ENCODE assay signal across 9 cellular contexts in the genomic region with DNA sequence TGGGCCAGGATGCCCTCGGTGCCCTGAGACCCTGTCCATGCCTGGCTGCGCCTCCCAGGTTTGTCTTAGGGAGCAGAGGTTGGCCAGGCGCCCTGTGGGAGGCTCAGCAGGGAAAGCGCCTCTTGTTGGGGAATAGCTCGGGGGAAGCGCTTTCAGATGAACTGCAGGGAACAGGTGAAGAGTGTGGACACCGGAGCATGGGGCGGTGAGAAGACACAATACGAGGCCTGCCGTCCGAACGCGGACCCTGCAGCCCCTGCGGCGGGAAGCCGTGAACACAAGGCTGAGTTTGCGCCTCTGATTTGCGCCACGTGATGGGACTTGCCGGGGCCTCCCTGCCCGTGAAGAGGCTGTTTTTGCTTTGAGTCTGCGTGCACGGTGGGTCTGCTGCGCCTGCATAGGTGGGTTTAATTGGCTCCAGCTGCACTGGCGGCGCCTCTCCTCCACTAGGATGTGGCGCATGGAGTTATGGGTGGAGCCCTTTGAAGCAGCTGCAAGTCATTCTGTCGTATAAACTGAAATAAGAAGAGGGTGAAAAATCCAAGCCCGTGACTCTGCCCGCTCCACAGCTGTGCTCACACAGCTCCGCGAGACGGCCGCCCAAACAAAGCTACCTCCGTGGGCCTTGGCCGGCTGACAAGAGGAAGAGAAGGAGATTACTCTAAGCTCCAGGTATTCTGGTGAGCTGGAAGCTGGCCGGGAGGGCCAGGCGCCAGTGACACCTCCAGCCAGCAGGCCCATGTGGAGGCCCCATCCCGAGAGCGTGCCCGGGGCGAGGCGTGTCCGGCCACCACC.
DNase-seq lines count a peak whose midpoint lies in the region; ATAC-seq lines count a peak whose summit lies in the region.
"Had no signal": no experiment of that assay in that cellular context is flagged by ENCODE, and none has a peak within 500 bp of the region (broad histone marks: within the 10 kb centered on the region; RNA-seq: fewer than 3 reads in every experiment).

No MANE protein-coding gene starts in this region.

- H3K79me1 ChIP-seq in mesendoderm (ENCODE audit: low read length), result no peaks in the 10 kb centered on the region

- ATAC-seq in HG02981 (IDR thresholded peaks at IDR 0.05; ENCODE audit: unreplicated experiment) (no peak), HG03460 (IDR thresholded peaks at IDR 0.05; ENCODE audit: unreplicated experiment) (no peak)

- H3K23ac ChIP-seq in mesendoderm (ENCODE audit: low read length), result no peak overlapping the region

- no peaks in the 10 kb centered on the region for H3K27me3 ChIP-seq in mesendoderm (ENCODE audit: insufficient read depth, low read length, poor library complexity)

- no peak overlapping the region for H2BK5ac ChIP-seq in mesendoderm (ENCODE audit: low read length)

- DNase-seq in AG20443 (ENCODE audit: low spot score) (peak; percentile 55), NCI-H128 (lab: John Stamatoyannopoulos, UW; ENCODE audit: unreplicated experiment) (peak; percentile 42), dedifferentiated amniotic fluid mesenchymal stem cell (ENCODE audit: extremely low spot score) (peak; percentile 63), mesendoderm (no peak), NCI-H226 (no peak), ecto neural progenitor cell (ENCODE audit: low spot score) (no peak)
- DNase-seq: naive B cell had no signal

- H2BK120ac ChIP-seq in mesendoderm (ENCODE audit: low read depth, low read length), result no peak overlapping the region

- no peak overlapping the region for H4K8ac ChIP-seq in mesendoderm (ENCODE audit: low read depth, low read length)

- H3K36me3 ChIP-seq in mesendoderm (ENCODE audit: control insufficient read depth, insufficient read depth, low read length), result no peaks in the 10 kb centered on the region

- H3K4me2 ChIP-seq in mesendoderm (ENCODE audit: low read length), result no peak overlapping the region

- WGBS in mesendoderm (ENCODE audit: extremely low coverage, insufficient coverage, low lambda C conversion rate), result no CpG with 5 or more reads among the region's 44 CpGs

- no peak overlapping the region for H2AK5ac ChIP-seq in mesendoderm (ENCODE audit: low read length)

- H3K4me3 ChIP-seq in mesendoderm (ENCODE audit: low read length), result no peak overlapping the region

- no peak overlapping the region for H4K5ac ChIP-seq in mesendoderm (ENCODE audit: low read length)

- H2BK15ac ChIP-seq in mesendoderm (replicated peaks; ENCODE audit: low read depth), result no peak overlapping the region

- H3K4ac ChIP-seq in mesendoderm (ENCODE audit: low read depth, low read length), result no peak overlapping the region

- H3K9ac ChIP-seq in mesendoderm (ENCODE audit: low read length), result no peak overlapping the region

- H3K27ac ChIP-seq in mesendoderm (ENCODE audit: low read depth, low read length), result no peak overlapping the region

- H3K79me2 ChIP-seq in mesendoderm (ENCODE audit: control insufficient read depth, insufficient read depth, low read length), result no peaks in the 10 kb centered on the region

- H3K4me1 ChIP-seq in mesendoderm (ENCODE audit: control insufficient read depth, low read depth, low read length), result no peaks in the 10 kb centered on the region

- H3K18ac ChIP-seq in mesendoderm (ENCODE audit: low read length), result no peak overlapping the region

- H3K56ac ChIP-seq in mesendoderm (ENCODE audit: low read length), result peak overlapping the region; percentile 47

Comparison
In these comparisons a context has a peak if more than half of its experiments do, and no peak if none do; other contexts are left out.
1. DNase-seq: peak in AG20443 (single experiment), NCI-H128 (single experiment) and dedifferentiated amniotic fluid mesenchymal stem cell (single experiment); none in mesendoderm (single experiment), NCI-H226 (single experiment) and ecto neural progenitor cell (single experiment).